1 cellular context compared by ENCODE assay signal in the genomic region with DNA sequence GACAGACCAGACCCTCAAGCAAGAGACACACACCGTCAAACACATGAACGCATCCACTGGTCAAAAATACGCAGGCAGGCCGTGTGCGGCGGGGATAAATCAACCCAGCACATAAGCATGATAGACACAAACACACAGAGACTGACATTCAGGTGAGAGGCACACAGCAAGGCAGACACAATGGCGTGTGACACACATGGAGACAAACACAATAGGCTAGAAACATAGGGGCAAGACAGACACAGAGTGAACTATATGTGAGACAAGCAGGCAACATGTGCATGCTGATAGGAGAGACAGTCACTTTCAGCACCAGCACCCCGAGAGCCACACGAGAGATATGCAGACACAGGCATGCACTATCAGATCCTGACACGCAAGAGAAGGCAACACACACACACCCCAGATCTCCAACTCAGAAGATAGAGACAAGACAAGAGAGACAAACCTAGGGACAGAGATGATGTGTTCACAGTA.
TF ChIP-seq lines count a peak whose summit lies in the region.

No MANE protein-coding gene starts in this region.

TF ChIP-seq in K562, 482 proteins besides CTCF, POLR2A, EP300 and RAD21 (continued from another document and continues in another):
- TF ChIP-seq, protein P1, sequence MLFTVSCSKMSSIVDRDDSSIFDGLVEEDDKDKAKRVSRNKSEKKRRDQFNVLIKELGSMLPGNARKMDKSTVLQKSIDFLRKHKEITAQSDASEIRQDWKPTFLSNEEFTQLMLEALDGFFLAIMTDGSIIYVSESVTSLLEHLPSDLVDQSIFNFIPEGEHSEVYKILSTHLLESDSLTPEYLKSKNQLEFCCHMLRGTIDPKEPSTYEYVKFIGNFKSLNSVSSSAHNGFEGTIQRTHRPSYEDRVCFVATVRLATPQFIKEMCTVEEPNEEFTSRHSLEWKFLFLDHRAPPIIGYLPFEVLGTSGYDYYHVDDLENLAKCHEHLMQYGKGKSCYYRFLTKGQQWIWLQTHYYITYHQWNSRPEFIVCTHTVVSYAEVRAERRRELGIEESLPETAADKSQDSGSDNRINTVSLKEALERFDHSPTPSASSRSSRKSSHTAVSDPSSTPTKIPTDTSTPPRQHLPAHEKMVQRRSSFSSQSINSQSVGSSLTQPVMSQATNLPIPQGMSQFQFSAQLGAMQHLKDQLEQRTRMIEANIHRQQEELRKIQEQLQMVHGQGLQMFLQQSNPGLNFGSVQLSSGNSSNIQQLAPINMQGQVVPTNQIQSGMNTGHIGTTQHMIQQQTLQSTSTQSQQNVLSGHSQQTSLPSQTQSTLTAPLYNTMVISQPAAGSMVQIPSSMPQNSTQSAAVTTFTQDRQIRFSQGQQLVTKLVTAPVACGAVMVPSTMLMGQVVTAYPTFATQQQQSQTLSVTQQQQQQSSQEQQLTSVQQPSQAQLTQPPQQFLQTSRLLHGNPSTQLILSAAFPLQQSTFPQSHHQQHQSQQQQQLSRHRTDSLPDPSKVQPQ (CRISPR knock-in tag; IDR thresholded peaks at IDR 0.05; ENCODE audit: borderline replicate concordance): no peak
- TF ChIP-seq, protein P2, sequence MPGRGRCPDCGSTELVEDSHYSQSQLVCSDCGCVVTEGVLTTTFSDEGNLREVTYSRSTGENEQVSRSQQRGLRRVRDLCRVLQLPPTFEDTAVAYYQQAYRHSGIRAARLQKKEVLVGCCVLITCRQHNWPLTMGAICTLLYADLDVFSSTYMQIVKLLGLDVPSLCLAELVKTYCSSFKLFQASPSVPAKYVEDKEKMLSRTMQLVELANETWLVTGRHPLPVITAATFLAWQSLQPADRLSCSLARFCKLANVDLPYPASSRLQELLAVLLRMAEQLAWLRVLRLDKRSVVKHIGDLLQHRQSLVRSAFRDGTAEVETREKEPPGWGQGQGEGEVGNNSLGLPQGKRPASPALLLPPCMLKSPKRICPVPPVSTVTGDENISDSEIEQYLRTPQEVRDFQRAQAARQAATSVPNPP (IDR thresholded peaks at IDR 0.05; ENCODE audit: borderline replicate concordance, insufficient read depth, insufficient read length): no peak
- TF ChIP-seq ZNF717 (CRISPR knock-in tag; IDR thresholded peaks at IDR 0.05) (no peak), MEIS2 (IDR thresholded peaks at IDR 0.05; ENCODE audit: partially characterized antibody) (peak; percentile 83), POLR2AphosphoS5 (IDR thresholded peaks at IDR 0.05; ENCODE audit: control insufficient read depth, insufficient read depth, low read depth, low read length) (peak; percentile 89), HIVEP1 (CRISPR knock-in tag; IDR thresholded peaks at IDR 0.05) (no peak), SRSF3 (IDR thresholded peaks at IDR 0.05; ENCODE audit: insufficient read depth, low read length) (no peak), RFX5 (IDR thresholded peaks at IDR 0.05; ENCODE audit: low read depth, low read length) (no peak), COPS2 (conservative IDR thresholded peaks at IDR 0.05) (no peak), TAL1 (IDR thresholded peaks at IDR 0.05) (peak; percentile 95), HNRNPK (IDR thresholded peaks at IDR 0.05; ENCODE audit: low read depth, low read length, poor library complexity, severe bottlenecking) (no peak), SRSF7 (optimal IDR thresholded peaks at IDR 0.05; ENCODE audit: low read depth, low read length) (no peak), PRMT5 (CRISPR knock-in tag; IDR thresholded peaks at IDR 0.05) (no peak), SIRT6 (IDR thresholded peaks at IDR 0.05; ENCODE audit: low read depth, low read length) (no peak), ZNF436 (CRISPR knock-in tag; IDR thresholded peaks at IDR 0.05) (no peak), YBX1 (IDR thresholded peaks at IDR 0.05) (no peak), USF1 (CRISPR knock-in tag; IDR thresholded peaks at IDR 0.05) (no peak; the same call in 1 of the 2 replicates), NR2F6 (CRISPR knock-in tag; IDR thresholded peaks at IDR 0.05) (no peak), CCAR2 (IDR thresholded peaks at IDR 0.05; ENCODE audit: low read depth, low read length) (no peak), SRSF9 (IDR thresholded peaks at IDR 0.05; ENCODE audit: borderline replicate concordance, low read depth, low read length) (no peak), ZNF134 (CRISPR knock-in tag; conservative IDR thresholded peaks at IDR 0.05) (no peak), ATF6 (CRISPR knock-in tag; IDR thresholded peaks at IDR 0.05) (no peak), HMG20B (CRISPR knock-in tag; IDR thresholded peaks at IDR 0.05) (no peak), ATF2 (CRISPR knock-in tag; IDR thresholded peaks at IDR 0.05) (no peak), ARID1B (IDR thresholded peaks at IDR 0.05) (peak; percentile 98), DDX20 (tag; IDR thresholded peaks at IDR 0.05; ENCODE audit: low read depth) (no peak)
- TF ChIP-seq, protein P3, sequence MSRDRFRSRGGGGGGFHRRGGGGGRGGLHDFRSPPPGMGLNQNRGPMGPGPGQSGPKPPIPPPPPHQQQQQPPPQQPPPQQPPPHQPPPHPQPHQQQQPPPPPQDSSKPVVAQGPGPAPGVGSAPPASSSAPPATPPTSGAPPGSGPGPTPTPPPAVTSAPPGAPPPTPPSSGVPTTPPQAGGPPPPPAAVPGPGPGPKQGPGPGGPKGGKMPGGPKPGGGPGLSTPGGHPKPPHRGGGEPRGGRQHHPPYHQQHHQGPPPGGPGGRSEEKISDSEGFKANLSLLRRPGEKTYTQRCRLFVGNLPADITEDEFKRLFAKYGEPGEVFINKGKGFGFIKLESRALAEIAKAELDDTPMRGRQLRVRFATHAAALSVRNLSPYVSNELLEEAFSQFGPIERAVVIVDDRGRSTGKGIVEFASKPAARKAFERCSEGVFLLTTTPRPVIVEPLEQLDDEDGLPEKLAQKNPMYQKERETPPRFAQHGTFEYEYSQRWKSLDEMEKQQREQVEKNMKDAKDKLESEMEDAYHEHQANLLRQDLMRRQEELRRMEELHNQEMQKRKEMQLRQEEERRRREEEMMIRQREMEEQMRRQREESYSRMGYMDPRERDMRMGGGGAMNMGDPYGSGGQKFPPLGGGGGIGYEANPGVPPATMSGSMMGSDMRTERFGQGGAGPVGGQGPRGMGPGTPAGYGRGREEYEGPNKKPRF (IDR thresholded peaks at IDR 0.05; ENCODE audit: low read depth, low read length): no peak
- TF ChIP-seq, protein P4, sequence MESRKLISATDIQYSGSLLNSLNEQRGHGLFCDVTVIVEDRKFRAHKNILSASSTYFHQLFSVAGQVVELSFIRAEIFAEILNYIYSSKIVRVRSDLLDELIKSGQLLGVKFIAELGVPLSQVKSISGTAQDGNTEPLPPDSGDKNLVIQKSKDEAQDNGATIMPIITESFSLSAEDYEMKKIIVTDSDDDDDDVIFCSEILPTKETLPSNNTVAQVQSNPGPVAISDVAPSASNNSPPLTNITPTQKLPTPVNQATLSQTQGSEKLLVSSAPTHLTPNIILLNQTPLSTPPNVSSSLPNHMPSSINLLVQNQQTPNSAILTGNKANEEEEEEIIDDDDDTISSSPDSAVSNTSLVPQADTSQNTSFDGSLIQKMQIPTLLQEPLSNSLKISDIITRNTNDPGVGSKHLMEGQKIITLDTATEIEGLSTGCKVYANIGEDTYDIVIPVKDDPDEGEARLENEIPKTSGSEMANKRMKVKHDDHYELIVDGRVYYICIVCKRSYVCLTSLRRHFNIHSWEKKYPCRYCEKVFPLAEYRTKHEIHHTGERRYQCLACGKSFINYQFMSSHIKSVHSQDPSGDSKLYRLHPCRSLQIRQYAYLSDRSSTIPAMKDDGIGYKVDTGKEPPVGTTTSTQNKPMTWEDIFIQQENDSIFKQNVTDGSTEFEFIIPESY (CRISPR knock-in tag; IDR thresholded peaks at IDR 0.05): 0 out of 2 replicates have a peak, but pooled peaks have one; percentile 28
- TF ChIP-seq, protein P5, sequence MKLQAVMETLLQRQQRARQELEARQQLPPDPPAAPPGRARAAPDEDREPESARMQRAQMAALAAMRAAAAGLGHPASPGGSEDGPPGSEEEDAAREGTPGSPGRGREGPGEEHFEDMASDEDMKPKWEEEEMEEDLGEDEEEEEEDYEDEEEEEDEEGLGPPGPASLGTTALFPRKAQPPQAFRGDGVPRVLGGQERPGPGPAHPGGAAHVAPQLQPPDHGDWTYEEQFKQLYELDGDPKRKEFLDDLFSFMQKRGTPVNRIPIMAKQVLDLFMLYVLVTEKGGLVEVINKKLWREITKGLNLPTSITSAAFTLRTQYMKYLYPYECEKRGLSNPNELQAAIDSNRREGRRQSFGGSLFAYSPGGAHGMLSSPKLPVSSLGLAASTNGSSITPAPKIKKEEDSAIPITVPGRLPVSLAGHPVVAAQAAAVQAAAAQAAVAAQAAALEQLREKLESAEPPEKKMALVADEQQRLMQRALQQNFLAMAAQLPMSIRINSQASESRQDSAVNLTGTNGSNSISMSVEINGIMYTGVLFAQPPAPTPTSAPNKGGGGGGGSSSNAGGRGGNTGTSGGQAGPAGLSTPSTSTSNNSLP (IDR thresholded peaks at IDR 0.05; ENCODE audit: borderline replicate concordance, low read depth, low read length): no peak
- TF ChIP-seq, protein P6, sequence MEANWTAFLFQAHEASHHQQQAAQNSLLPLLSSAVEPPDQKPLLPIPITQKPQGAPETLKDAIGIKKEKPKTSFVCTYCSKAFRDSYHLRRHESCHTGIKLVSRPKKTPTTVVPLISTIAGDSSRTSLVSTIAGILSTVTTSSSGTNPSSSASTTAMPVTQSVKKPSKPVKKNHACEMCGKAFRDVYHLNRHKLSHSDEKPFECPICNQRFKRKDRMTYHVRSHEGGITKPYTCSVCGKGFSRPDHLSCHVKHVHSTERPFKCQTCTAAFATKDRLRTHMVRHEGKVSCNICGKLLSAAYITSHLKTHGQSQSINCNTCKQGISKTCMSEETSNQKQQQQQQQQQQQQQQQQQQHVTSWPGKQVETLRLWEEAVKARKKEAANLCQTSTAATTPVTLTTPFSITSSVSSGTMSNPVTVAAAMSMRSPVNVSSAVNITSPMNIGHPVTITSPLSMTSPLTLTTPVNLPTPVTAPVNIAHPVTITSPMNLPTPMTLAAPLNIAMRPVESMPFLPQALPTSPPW (CRISPR knock-in tag; IDR thresholded peaks at IDR 0.05): peak; percentile 44; the same call in 1 of the 2 replicates
- TF ChIP-seq, protein P7, sequence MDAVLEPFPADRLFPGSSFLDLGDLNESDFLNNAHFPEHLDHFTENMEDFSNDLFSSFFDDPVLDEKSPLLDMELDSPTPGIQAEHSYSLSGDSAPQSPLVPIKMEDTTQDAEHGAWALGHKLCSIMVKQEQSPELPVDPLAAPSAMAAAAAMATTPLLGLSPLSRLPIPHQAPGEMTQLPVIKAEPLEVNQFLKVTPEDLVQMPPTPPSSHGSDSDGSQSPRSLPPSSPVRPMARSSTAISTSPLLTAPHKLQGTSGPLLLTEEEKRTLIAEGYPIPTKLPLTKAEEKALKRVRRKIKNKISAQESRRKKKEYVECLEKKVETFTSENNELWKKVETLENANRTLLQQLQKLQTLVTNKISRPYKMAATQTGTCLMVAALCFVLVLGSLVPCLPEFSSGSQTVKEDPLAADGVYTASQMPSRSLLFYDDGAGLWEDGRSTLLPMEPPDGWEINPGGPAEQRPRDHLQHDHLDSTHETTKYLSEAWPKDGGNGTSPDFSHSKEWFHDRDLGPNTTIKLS (IDR thresholded peaks at IDR 0.05; ENCODE audit: borderline replicate concordance, low read depth): no peak
- TF ChIP-seq, protein P8, sequence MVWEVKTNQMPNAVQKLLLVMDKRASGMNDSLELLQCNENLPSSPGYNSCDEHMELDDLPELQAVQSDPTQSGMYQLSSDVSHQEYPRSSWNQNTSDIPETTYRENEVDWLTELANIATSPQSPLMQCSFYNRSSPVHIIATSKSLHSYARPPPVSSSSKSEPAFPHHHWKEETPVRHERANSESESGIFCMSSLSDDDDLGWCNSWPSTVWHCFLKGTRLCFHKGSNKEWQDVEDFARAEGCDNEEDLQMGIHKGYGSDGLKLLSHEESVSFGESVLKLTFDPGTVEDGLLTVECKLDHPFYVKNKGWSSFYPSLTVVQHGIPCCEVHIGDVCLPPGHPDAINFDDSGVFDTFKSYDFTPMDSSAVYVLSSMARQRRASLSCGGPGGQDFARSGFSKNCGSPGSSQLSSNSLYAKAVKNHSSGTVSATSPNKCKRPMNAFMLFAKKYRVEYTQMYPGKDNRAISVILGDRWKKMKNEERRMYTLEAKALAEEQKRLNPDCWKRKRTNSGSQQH (CRISPR knock-in tag; IDR thresholded peaks at IDR 0.05): no peak
